Comparison of ENCODE assay signal across 26 cellular contexts in the genomic region with DNA sequence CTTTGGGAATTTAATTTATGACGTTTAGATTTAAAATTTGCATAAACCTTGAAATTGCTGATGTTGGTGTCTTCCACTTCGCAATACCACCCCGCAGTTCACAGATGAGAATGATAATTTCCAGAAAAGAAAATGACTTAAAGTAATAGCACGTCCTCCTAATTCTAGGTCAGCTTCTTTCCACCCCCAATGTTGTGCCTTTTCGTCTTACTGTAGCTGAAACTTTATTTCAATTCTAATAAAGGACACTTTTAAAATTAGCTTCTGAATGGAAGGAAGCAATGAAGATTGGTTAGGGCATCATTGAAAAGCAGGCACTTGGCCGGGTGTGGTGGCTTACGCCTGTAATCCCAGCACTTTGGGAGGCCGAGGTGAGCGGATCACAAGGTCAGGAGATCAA.
"Had no signal": no experiment of that assay in that cellular context is flagged by ENCODE, and none has a peak within 500 bp of the region (broad histone marks: within the 10 kb centered on the region; RNA-seq: fewer than 3 reads in every experiment).

No MANE protein-coding gene starts in this region.

- H3K4me3 ChIP-seq: stomach, suprapubic skin, testis, thoracic aorta, thyroid gland, tibial artery, tibial nerve, transverse colon, upper lobe of left lung, upper lobe of right lung, uterus, vagina had no signal

- H3K27ac ChIP-seq: stomach, suprapubic skin, testis, thoracic aorta, thyroid gland, tibial artery, tibial nerve, transverse colon, upper lobe of left lung, upper lobe of right lung, uterus, vagina had no signal

- H3K9me3 ChIP-seq: stomach, suprapubic skin, testis, thoracic aorta, thyroid gland, tibial artery, tibial nerve, transverse colon, upper lobe of left lung, upper lobe of right lung, uterus, vagina had no signal

- DNase-seq: stimulated activated CD4-positive, alpha-beta T cell treated with anti-CD3 and anti-CD28 coated beads, Interleukin-2, amount 100 ng/mL, for 48 hours; stimulated activated CD4-positive, alpha-beta T cell treated with anti-CD3 and anti-CD28 coated beads, Interleukin-4, amount 100 ng/mL, for 1 hour; stimulated activated CD4-positive, alpha-beta T cell treated with anti-CD3 and anti-CD28 coated beads, Interleukin-4, amount 100 ng/mL, for 24 hours; stimulated activated CD4-positive, alpha-beta T cell treated with anti-CD3 and anti-CD28 coated beads, Interleukin-4, amount 100 ng/mL, for 4 hours; stimulated activated CD8-positive, alpha-beta memory T cell treated with anti-CD3 and anti-CD28 coated beads, Interleukin-4, amount 100 ng/mL, for 48 hours; stimulated activated naive B cell treated with anti-CD40 and anti-IgM and Interleukin-4, amounts not matched to agents 10 μg/mL and 1 μg/mL and 100 μg/mL, for 72 hours; stimulated activated naive CD4-positive, alpha-beta T cell; stimulated activated naive CD4-positive, alpha-beta T cell treated with Interleukin-2 at 50 U/mL for 16 hours; stimulated activated naive CD8-positive, alpha-beta T cell treated with anti-CD3 and anti-CD28 coated beads, Interleukin-15, amount 100 ng/mL, for 72 hours; stimulated activated naive CD8-positive, alpha-beta T cell treated with anti-CD3 and anti-CD28 coated beads, Interleukin-15, Interleukin-2, amounts not matched to agents 100 U/mL and 50 U/mL, for 24 hours; stomach; substantia nigra; testis; thyroid gland; tibial artery; transverse colon; trophoblast cell; upper lobe of left lung; upper lobe of right lung; uterus had no signal

- H3K36me3 ChIP-seq: stomach, suprapubic skin, thoracic aorta, thyroid gland, tibial artery, tibial nerve, transverse colon, upper lobe of left lung, upper lobe of right lung, uterus, vagina had no signal

- H3K27me3 ChIP-seq: stomach, suprapubic skin, testis, thyroid gland, tibial artery, tibial nerve, transverse colon, upper lobe of left lung, uterus, vagina had no signal

- ATAC-seq: stimulated activated effector memory CD8-positive, alpha-beta T cell treated with anti-CD3 and anti-CD28 coated beads, Interleukin-12 subunit alpha, Interleukin-12 subunit beta, amount 100 ng/mL, for 72 hours; stimulated activated memory B cell treated with anti-CD40 and anti-IgM and Interleukin-4, amounts not matched to agents 10 μg/mL and 1 μg/mL and 100 μg/mL, for 72 hours; stimulated activated naive B cell treated with anti-CD40 and anti-IgM and Interleukin-4, amounts not matched to agents 10 μg/mL and 1 μg/mL and 100 μg/mL, for 72 hours; stimulated activated naive CD8-positive, alpha-beta T cell treated with anti-CD3 and anti-CD28 coated beads, Interleukin-15, amount 100 ng/mL, for 72 hours; stimulated activated naive CD8-positive, alpha-beta T cell treated with anti-CD3 and anti-CD28 coated beads, Interleukin-15, Interleukin-2, amounts not matched to agents 100 U/mL and 50 U/mL, for 24 hours; upper lobe of right lung had no signal
